Comparison of ENCODE assay signal across 23 cellular contexts in the genomic region with DNA sequence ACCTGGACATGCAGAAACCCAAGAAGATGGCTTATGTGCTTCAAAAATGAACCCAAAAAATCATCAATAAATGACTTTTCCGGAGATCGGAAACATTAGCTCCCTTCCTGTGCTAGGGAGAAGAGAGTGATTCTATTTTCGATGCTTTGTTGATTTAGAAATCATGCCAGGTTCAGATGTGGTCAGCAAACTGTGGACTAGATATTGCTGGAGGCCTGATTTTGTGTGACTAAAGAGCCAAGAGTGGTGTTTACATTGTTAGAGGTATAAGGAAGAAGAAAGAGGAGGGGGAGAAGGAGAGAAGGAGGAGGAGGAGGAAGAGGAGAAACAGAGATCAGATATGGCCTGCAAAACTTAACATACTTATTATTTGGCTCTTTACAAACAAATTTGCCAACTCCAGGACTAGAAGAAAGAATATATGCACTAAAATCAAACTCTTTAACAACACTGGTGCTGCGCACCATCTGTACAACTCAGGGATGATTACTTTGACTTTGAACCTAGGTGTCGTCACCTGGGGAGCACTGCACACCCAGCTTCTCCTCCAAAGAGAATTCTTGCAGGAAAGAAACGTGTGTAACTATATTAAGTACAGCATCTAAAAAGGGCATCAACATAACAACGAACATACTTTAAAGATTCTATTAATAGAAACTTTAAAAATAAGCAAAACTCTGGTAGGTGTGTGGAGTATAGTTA.
"Had no signal": no experiment of that assay in that cellular context is flagged by ENCODE, and none has a peak within 500 bp of the region (broad histone marks: within the 10 kb centered on the region; RNA-seq: fewer than 3 reads in every experiment).

No MANE protein-coding gene starts in this region.

- FAIRE-seq: endothelial cell of umbilical vein had no signal

- DNase-seq: activated CD4-positive, alpha-beta memory T cell treated with anti-CD3 and anti-CD28 coated beads for 36 hours; activated CD4-positive, alpha-beta T cell treated with anti-CD3 and anti-CD28 coated beads for 4 hours; activated CD4-positive, CD25-positive, alpha-beta regulatory T cell; activated naive CD4-positive, alpha-beta T cell treated with Interleukin-2 at 50 U/mL for 16 hours; activated naive CD8-positive, alpha-beta T cell treated with anti-CD3 and anti-CD28 coated beads for 36 hours; activated T-cell treated with anti-CD3 and anti-CD28 coated beads, Interleukin-2, amount 50 U/mL, for 48 hours; caudate nucleus; dermis blood vessel endothelial cell; effector CD8-positive, alpha-beta T cell; foreskin melanocyte; glutamatergic neuron; hippocampal formation; occipital lobe; stimulated activated CD4-positive, alpha-beta T cell treated with anti-CD3 and anti-CD28 coated beads, Interleukin-15, amount 100 ng/mL, for 24 hours; stimulated activated naive B cell treated with anti-CD40 and anti-IgM and Interleukin-4, amounts not matched to agents 10 μg/mL and 1 μg/mL and 100 μg/mL, for 72 hours; T-helper 9 cell had no signal

- H3K27me3 ChIP-seq: body of pancreas, vagina had no signal

- H3K27ac ChIP-seq: body of pancreas, thoracic aorta, vagina had no signal

- H3K9me3 ChIP-seq: body of pancreas, thoracic aorta, vagina had no signal

- H3K4me1 ChIP-seq: vagina had no signal

- H3K4me3 ChIP-seq: body of pancreas, smooth muscle cell, thoracic aorta, vagina had no signal

- H3K36me3 ChIP-seq: thoracic aorta, vagina had no signal

- ATAC-seq: body of pancreas; esophagus mucosa; sciatic nerve; stimulated activated naive B cell treated with anti-CD40 and anti-IgM and Interleukin-4, amounts not matched to agents 10 μg/mL and 1 μg/mL and 100 μg/mL, for 72 hours had no signal

- H3K4me2 ChIP-seq: smooth muscle cell had no signal
